In genomic region chr10:56266120-56266519, GRCh38 we compare ENCODE assay signal across 3 cellular contexts.
TF ChIP-seq lines count a peak whose summit lies in the region.

No MANE protein-coding gene starts in this region.

TF ChIP-seq in HepG2, 621 proteins besides CTCF, POLR2A, EP300 and RAD21:
- peak; percentile 64; the same call in 1 of the 2 replicates for TF ChIP-seq RAD51 (IDR thresholded peaks at IDR 0.05; ENCODE audit: borderline replicate concordance)
- no peak for TF ChIP-seq ZNF343 (CRISPR knock-in tag; IDR thresholded peaks at IDR 0.05)
- no peak for TF ChIP-seq NCOA1 (CRISPR knock-in tag; IDR thresholded peaks at IDR 0.05)
TF ChIP-seq in HepG2: peak in this region for 1.

TF ChIP-seq in GM12878, 131 proteins besides CTCF, POLR2A, EP300 and RAD21:
- TF ChIP-seq, protein P1, sequence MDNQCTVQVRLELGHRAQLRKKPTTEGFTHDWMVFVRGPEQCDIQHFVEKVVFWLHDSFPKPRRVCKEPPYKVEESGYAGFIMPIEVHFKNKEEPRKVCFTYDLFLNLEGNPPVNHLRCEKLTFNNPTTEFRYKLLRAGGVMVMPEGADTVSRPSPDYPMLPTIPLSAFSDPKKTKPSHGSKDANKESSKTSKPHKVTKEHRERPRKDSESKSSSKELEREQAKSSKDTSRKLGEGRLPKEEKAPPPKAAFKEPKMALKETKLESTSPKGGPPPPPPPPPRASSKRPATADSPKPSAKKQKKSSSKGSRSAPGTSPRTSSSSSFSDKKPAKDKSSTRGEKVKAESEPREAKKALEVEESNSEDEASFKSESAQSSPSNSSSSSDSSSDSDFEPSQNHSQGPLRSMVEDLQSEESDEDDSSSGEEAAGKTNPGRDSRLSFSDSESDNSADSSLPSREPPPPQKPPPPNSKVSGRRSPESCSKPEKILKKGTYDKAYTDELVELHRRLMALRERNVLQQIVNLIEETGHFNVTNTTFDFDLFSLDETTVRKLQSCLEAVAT (IDR thresholded peaks at IDR 0.05), result no peak
- TF ChIP-seq MEF2B (IDR thresholded peaks at IDR 0.05; ENCODE audit: partially characterized antibody, poor library complexity, severe bottlenecking), result no peak
- TF ChIP-seq SMAD5 (IDR thresholded peaks at IDR 0.05; ENCODE audit: low read depth), result no peak
- TF ChIP-seq NFIC (IDR thresholded peaks at IDR 0.05; ENCODE audit: low read depth, low read length), result no peak
- TF ChIP-seq RAD51 (IDR thresholded peaks at IDR 0.05), result peak; percentile 36; the same call in 1 of the 2 replicates
- TF ChIP-seq KDM1A (IDR thresholded peaks at IDR 0.05; ENCODE audit: borderline replicate concordance), result no peak
- TF ChIP-seq RFX5 (IDR thresholded peaks at IDR 0.05; ENCODE audit: low read depth, low read length), result no peak
TF ChIP-seq in GM12878: peak in this region for 1.

TF ChIP-seq in K562, 482 proteins besides CTCF, POLR2A, EP300 and RAD21:
- TF ChIP-seq ATF1 (CRISPR knock-in tag; IDR thresholded peaks at IDR 0.05) (no peak), ATF1 (tag; IDR thresholded peaks at IDR 0.05) (no peak), JUNB (CRISPR knock-in tag; conservative IDR thresholded peaks at IDR 0.05) (no peak), KAT2B (IDR thresholded peaks at IDR 0.05; ENCODE audit: low read depth, low read length) (no peak), SMAD4 (CRISPR knock-in tag; conservative IDR thresholded peaks at IDR 0.05) (no peak), NFATC3 (IDR thresholded peaks at IDR 0.05) (no peak), MAFG (tag; conservative IDR thresholded peaks at IDR 0.05) (no peak), ZNF57 (CRISPR knock-in tag; IDR thresholded peaks at IDR 0.05) (no peak), ZNF551 (CRISPR knock-in tag; IDR thresholded peaks at IDR 0.05) (no peak), RAD51 (IDR thresholded peaks at IDR 0.05; ENCODE audit: borderline replicate concordance, low read depth) (0 out of 2 replicates have a peak, but pooled peaks have one; percentile 20)
- TF ChIP-seq, protein P2, sequence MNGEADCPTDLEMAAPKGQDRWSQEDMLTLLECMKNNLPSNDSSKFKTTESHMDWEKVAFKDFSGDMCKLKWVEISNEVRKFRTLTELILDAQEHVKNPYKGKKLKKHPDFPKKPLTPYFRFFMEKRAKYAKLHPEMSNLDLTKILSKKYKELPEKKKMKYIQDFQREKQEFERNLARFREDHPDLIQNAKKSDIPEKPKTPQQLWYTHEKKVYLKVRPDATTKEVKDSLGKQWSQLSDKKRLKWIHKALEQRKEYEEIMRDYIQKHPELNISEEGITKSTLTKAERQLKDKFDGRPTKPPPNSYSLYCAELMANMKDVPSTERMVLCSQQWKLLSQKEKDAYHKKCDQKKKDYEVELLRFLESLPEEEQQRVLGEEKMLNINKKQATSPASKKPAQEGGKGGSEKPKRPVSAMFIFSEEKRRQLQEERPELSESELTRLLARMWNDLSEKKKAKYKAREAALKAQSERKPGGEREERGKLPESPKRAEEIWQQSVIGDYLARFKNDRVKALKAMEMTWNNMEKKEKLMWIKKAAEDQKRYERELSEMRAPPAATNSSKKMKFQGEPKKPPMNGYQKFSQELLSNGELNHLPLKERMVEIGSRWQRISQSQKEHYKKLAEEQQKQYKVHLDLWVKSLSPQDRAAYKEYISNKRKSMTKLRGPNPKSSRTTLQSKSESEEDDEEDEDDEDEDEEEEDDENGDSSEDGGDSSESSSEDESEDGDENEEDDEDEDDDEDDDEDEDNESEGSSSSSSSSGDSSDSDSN (IDR thresholded peaks at IDR 0.05; ENCODE audit: borderline replicate concordance in 1 of 2, low read depth in 2 of 2, low read length in 2 of 2), result no peak
- TF ChIP-seq, protein P3, sequence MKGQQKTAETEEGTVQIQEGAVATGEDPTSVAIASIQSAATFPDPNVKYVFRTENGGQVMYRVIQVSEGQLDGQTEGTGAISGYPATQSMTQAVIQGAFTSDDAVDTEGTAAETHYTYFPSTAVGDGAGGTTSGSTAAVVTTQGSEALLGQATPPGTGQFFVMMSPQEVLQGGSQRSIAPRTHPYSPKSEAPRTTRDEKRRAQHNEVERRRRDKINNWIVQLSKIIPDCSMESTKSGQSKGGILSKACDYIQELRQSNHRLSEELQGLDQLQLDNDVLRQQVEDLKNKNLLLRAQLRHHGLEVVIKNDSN (CRISPR knock-in tag; IDR thresholded peaks at IDR 0.05), result no peak
- TF ChIP-seq, protein P4, sequence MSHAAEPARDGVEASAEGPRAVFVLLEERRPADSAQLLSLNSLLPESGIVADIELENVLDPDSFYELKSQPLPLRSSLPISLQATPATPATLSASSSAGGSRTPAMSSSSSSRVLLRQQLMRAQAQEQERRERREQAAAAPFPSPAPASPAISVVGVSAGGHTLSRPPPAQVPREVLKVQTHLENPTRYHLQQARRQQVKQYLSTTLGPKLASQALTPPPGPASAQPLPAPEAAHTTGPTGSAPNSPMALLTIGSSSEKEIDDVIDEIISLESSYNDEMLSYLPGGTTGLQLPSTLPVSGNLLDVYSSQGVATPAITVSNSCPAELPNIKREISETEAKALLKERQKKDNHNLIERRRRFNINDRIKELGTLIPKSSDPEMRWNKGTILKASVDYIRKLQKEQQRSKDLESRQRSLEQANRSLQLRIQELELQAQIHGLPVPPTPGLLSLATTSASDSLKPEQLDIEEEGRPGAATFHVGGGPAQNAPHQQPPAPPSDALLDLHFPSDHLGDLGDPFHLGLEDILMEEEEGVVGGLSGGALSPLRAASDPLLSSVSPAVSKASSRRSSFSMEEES (CRISPR knock-in tag; IDR thresholded peaks at IDR 0.05), result peak; percentile 88
TF ChIP-seq in K562: peak in this region for 2.
